1 cellular context compared by ENCODE assay signal in genomic region chr10:132565516-132566209, GRCh38.
TF ChIP-seq lines count a peak whose summit lies in the region.

No MANE protein-coding gene starts in this region.

TF ChIP-seq in IMR-90, 13 proteins besides CTCF, POLR2A, EP300 and RAD21:
- TF ChIP-seq USF2 (IDR thresholded peaks at IDR 0.05; ENCODE audit: low read depth, low read length) (no peak), MXI1 (IDR thresholded peaks at IDR 0.05; ENCODE audit: borderline replicate concordance, low read depth, low read length) (no peak), MAFK (IDR thresholded peaks at IDR 0.05; ENCODE audit: low read depth, low read length) (no peak), BHLHE40 (IDR thresholded peaks at IDR 0.05; ENCODE audit: low read depth, low read length) (no peak), ELK1 (IDR thresholded peaks at IDR 0.05; ENCODE audit: borderline replicate concordance, low read depth, low read length) (no peak), RCOR1 (IDR thresholded peaks at IDR 0.05; ENCODE audit: insufficient replicate concordance, low read length) (no peak), CHD1 (IDR thresholded peaks at IDR 0.05; ENCODE audit: low read depth, low read length) (no peak)
